Comparison of ENCODE assay signal across 1 cellular context in genomic region chr10:28631896-28632596, GRCh38.
TF ChIP-seq lines count a peak whose summit lies in the region.

No MANE protein-coding gene starts in this region.

TF ChIP-seq in GM23338, 12 proteins besides CTCF, POLR2A, EP300 and RAD21:
- TF ChIP-seq EZH2phosphoT487 (IDR thresholded peaks at IDR 0.05; ENCODE audit: unreplicated experiment) (no peak), NANOG (IDR thresholded peaks at IDR 0.05; ENCODE audit: borderline replicate concordance) (no peak), JUNB (IDR thresholded peaks at IDR 0.05; ENCODE audit: unreplicated experiment) (no peak), CREB1 (CRISPR knock-in tag; IDR thresholded peaks at IDR 0.05; ENCODE audit: low read depth) (no peak)
